ENCODE assay signal across 25 cellular contexts in genomic region chr9:115808108-115808507, GRCh38.
A peak's percentile ranks its signal among the peaks of the same experiment; 100 is the strongest.
DNase-seq lines count a peak whose midpoint lies in the region; ATAC-seq, FAIRE-seq and TF ChIP-seq lines count a peak whose summit lies in the region.
"Had no signal": no experiment of that assay in that cellular context is flagged by ENCODE, and none has a peak within 500 bp of the region (broad histone marks: within the 10 kb centered on the region; RNA-seq: fewer than 3 reads in every experiment).

No MANE protein-coding gene starts in this region.

- H3K27me3 ChIP-seq in psoas muscle (ENCODE audit: insufficient read depth in 3 of 3, low read length in 2 of 3), result no peaks in the 10 kb centered on the region
- H3K27me3 ChIP-seq: cardiac muscle cell had no signal

- WGBS in psoas muscle, 3 donors, result 65 to 70% (median 70%) methylated on average over 2 of the region's 2 CpGs

- H3K27ac ChIP-seq in psoas muscle, result no peak overlapping the region
- H3K27ac ChIP-seq: cardiac muscle cell, HL-60, skin epidermis had no signal

- H3K36me3 ChIP-seq in psoas muscle (ENCODE audit: insufficient read depth in 1 of 2, low read depth in 1 of 2), result no peaks in the 10 kb centered on the region
- H3K36me3 ChIP-seq: cardiac muscle cell had no signal

- ATAC-seq in left lobe of liver, result peak; percentile 64
- no peak for ATAC-seq in psoas muscle
- ATAC-seq in HG03460 (IDR thresholded peaks at IDR 0.05; ENCODE audit: unreplicated experiment), result no peak
- ATAC-seq: activated T-helper 17 cell treated with anti-CD3 and anti-CD28 coated beads, Interleukin-2, amount 50 U/mL, for 72 hours; natural killer cell treated with Interleukin-12 subunit alpha and Interleukin-12 subunit beta and Interleukin-15 and Interleukin-18, amount 100 ng/mL, for 72 hours; stimulated activated memory B cell treated with anti-CD40 and anti-IgM and Interleukin-4, amounts not matched to agents 10 μg/mL and 1 μg/mL and 100 μg/mL, for 72 hours; T-helper 17 cell had no signal

- intact Hi-C loops in psoas muscle (cut with DNase I), result no loop called here

- no peak for FAIRE-seq in GM19239 (lab: Jason Lieb, UNC)
- FAIRE-seq: islet of Langerhans, RCC 7860 had no signal

- no peaks in the 10 kb centered on the region for H3K9me3 ChIP-seq in psoas muscle

- DNase-seq in NCI-H226 (peak; percentile 59), choroid plexus epithelial cell (ENCODE audit: low read depth) (peak; percentile 38), left lobe of liver (ENCODE audit: low spot score) (no peak), renal cortical epithelial cell (ENCODE audit: low read depth) (peak; percentile 96), germinal center (ENCODE audit: low spot score) (no peak), psoas muscle (no peak), GM19239 (ENCODE audit: insufficient read length, low spot score) (no peak)
- DNase-seq: activated CD4-positive, alpha-beta T cell treated with anti-CD3 and anti-CD28 coated beads for 48 hours; activated naive CD8-positive, alpha-beta T cell treated with anti-CD3 and anti-CD28 coated beads for 36 hours; EL; hypothalamus; NCI-H1436; NCI-H524; posterior cingulate gyrus; stimulated activated CD4-positive, alpha-beta T cell treated with anti-CD3 and anti-CD28 coated beads, Interleukin-1b, Interleukin-23, amount 100 ng/mL, for 48 hours; T-helper 17 cell had no signal

- no peaks in the 10 kb centered on the region for H3K4me1 ChIP-seq in psoas muscle

- H3K4me3 ChIP-seq in choroid plexus epithelial cell (ENCODE audit: low read depth, low read length) (no peak overlapping the region), psoas muscle (no peak overlapping the region)
- H3K4me3 ChIP-seq: cardiac muscle cell, skin epidermis had no signal

- TF ChIP-seq CTCF in choroid plexus epithelial cell (conservative IDR thresholded peaks at IDR 0.05; ENCODE audit: low read depth, low read length), result no peak
- TF ChIP-seq CTCF in psoas muscle (IDR thresholded peaks at IDR 0.05), result no peak

Comparison
In these comparisons a context has a peak if more than half of its experiments do, and no peak if none do; other contexts are left out.
1. DNase-seq: peak in NCI-H226 (single experiment), choroid plexus epithelial cell (single experiment) and renal cortical epithelial cell (single experiment); none in left lobe of liver (single experiment), germinal center (single experiment), psoas muscle (0 of 2) and GM19239 (single experiment).